Comparison of ENCODE assay signal across 39 cellular contexts in the genomic region with DNA sequence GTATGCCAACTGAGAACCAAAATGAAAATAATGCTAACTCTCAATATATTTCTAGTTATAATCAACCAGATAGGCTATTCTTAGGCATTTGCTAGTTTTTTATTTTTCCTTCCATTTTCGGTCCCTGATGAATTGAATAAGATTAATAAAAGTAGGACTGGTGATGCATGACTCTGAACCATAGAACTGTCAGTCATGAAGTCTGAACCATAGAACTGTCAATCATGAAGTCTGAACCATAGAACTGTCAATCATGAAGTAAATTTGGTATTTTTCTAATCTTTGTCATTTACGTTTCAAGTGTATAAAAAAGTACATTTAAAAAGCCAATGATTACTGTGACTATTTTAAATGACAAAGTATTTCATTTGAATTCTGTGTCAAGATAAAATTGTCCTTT.
"Had no signal": no experiment of that assay in that cellular context is flagged by ENCODE, and none has a peak within 500 bp of the region (broad histone marks: within the 10 kb centered on the region; RNA-seq: fewer than 3 reads in every experiment).

No MANE protein-coding gene starts in this region.

- DNase-seq: activated effector memory CD4-positive, alpha-beta T cell treated with anti-CD3 and anti-CD28 coated beads, Interleukin-2, amount 50 U/mL, for 16 hours; activated effector memory CD4-positive, alpha-beta T cell treated with Interleukin-2 at 50 U/mL for 16 hours; activated gamma-delta T cell; activated gamma-delta T cell treated with Interleukin-2 at 50 U/mL for 16 hours; activated naive CD4-positive, alpha-beta T cell; activated naive CD4-positive, alpha-beta T cell treated with anti-CD3 and anti-CD28 coated beads for 36 hours; activated naive CD4-positive, alpha-beta T cell treated with anti-CD3 and anti-CD28 coated beads, Interleukin-2, amount 10 ng/mL, durations not matched to agents 7 days and 5 days; activated naive CD4-positive, alpha-beta T cell treated with anti-CD3 and anti-CD28 coated beads, Interleukin-2, amount 50 U/mL, for 16 hours; activated naive CD4-positive, alpha-beta T cell treated with Interleukin-2 at 50 U/mL for 16 hours; activated naive CD8-positive, alpha-beta T cell treated with anti-CD3 and anti-CD28 coated beads for 36 hours; activated naive CD8-positive, alpha-beta T cell treated with anti-CD3 and anti-CD28 coated beads, Interleukin-2, amount 10 ng/mL, durations not matched to agents 7 days and 5 days; activated naive CD8-positive, alpha-beta T cell treated with anti-CD3 and anti-CD28 coated beads, Interleukin-2, amount 50 U/mL, for 24 hours; activated T-cell treated with anti-CD3 and anti-CD28 coated beads, Interleukin-2, amount 50 U/mL, for 1 hour; activated T-cell treated with anti-CD3 and anti-CD28 coated beads, Interleukin-2, amount 50 U/mL, for 4 hours; activated T-cell treated with anti-CD3 and anti-CD28 coated beads, Interleukin-2, amount 50 U/mL, for 48 hours; activated T-cell treated with anti-CD3 and anti-CD28 coated beads, Interleukin-2, amount 50 U/mL, for 72 hours; adrenal gland; amniotic stem cell; amygdala; anterior cingulate cortex; aorta; body of pancreas; brain microvascular endothelial cell; caudate nucleus; central memory CD4-positive, alpha-beta T cell; cerebellar nuclear complex had no signal

- H3K4me3 ChIP-seq: adrenal gland, ascending aorta, body of pancreas, breast epithelium, cardiac muscle cell had no signal

- FAIRE-seq: astrocyte, bronchial epithelial cell had no signal

- H3K36me3 ChIP-seq: adrenal gland, ascending aorta, brain microvascular endothelial cell, breast epithelium, cardiac muscle cell had no signal

- H3K9me3 ChIP-seq: adrenal gland, ascending aorta, body of pancreas, breast epithelium had no signal

- H3K27ac ChIP-seq: adrenal gland, ascending aorta, body of pancreas, brain microvascular endothelial cell, breast epithelium, cardiac muscle cell had no signal

- H3K9me3 Mint-ChIP-seq: activated naive CD4-positive, alpha-beta T cell treated with anti-CD3 and anti-CD28 coated beads, Interleukin-2, amount 10 ng/mL, durations not matched to agents 7 days and 5 days; activated naive CD8-positive, alpha-beta T cell treated with anti-CD3 and anti-CD28 coated beads for 36 hours; activated naive CD8-positive, alpha-beta T cell treated with anti-CD3 and anti-CD28 coated beads, Interleukin-2, amount 10 ng/mL, durations not matched to agents 7 days and 5 days; activated naive CD8-positive, alpha-beta T cell treated with anti-CD3 and anti-CD28 coated beads, Interleukin-2, amount 50 U/mL, for 24 hours; activated T-helper 1 cell treated with anti-CD3 and anti-CD28 coated beads, Interleukin-12 subunit alpha, Interleukin-12 subunit beta, Interleukin-2, Interleukin-4 antibody, amounts not matched to agents 30 ng/mL and 10 ng/mL and 1 ng/mL, durations not matched to agents 14 hours and 24 hours and 36 hours; activated T-helper 2 cell treated with anti-CD3 and anti-CD28 coated beads, Interferon-gamma antibody, Interleukin-2, Interleukin-4, amounts not matched to agents 10 μg/mL and 5 μg/mL and 100 μg/mL, durations not matched to agents 14 hours and 24 hours and 36 hours; brain had no signal

- H3K27ac Mint-ChIP-seq: activated naive CD4-positive, alpha-beta T cell treated with anti-CD3 and anti-CD28 coated beads for 36 hours; activated naive CD4-positive, alpha-beta T cell treated with anti-CD3 and anti-CD28 coated beads, Interleukin-2, amount 10 ng/mL, durations not matched to agents 7 days and 5 days; activated naive CD4-positive, alpha-beta T cell treated with anti-CD3 and anti-CD28 coated beads, Interleukin-2, amount 50 U/mL, for 24 hours; activated naive CD4-positive, alpha-beta T cell treated with anti-CD3 and anti-CD28 coated beads, Interleukin-2, amount 50 U/mL, for 72 hours; activated naive CD8-positive, alpha-beta T cell; activated naive CD8-positive, alpha-beta T cell treated with anti-CD3 and anti-CD28 coated beads for 36 hours; activated naive CD8-positive, alpha-beta T cell treated with anti-CD3 and anti-CD28 coated beads, Interleukin-2, amount 10 ng/mL, durations not matched to agents 7 days and 5 days; activated naive CD8-positive, alpha-beta T cell treated with anti-CD3 and anti-CD28 coated beads, Interleukin-2, amount 50 U/mL, for 24 hours; activated T-cell treated with anti-CD3 and anti-CD28 coated beads, Interleukin-2, amount 50 U/mL, for 72 hours; activated T-helper 1 cell treated with anti-CD3 and anti-CD28 coated beads, Interleukin-12 subunit alpha, Interleukin-12 subunit beta, Interleukin-2, Interleukin-4 antibody, amounts not matched to agents 30 ng/mL and 10 ng/mL and 1 ng/mL, durations not matched to agents 14 hours and 24 hours and 36 hours; activated T-helper 17 cell treated with anti-CD3 and anti-CD28 coated beads, Interleukin-2, amount 50 U/mL, for 72 hours; activated T-helper 2 cell treated with anti-CD3 and anti-CD28 coated beads, Interferon-gamma antibody, Interleukin-2, Interleukin-4, amounts not matched to agents 10 μg/mL and 5 μg/mL and 100 μg/mL, durations not matched to agents 14 hours and 24 hours and 36 hours; brain had no signal

- H3K4me1 Mint-ChIP-seq: activated naive CD4-positive, alpha-beta T cell treated with anti-CD3 and anti-CD28 coated beads, Interleukin-2, amount 10 ng/mL, durations not matched to agents 7 days and 5 days; activated naive CD4-positive, alpha-beta T cell treated with anti-CD3 and anti-CD28 coated beads, Interleukin-2, amount 50 U/mL, for 24 hours; activated naive CD8-positive, alpha-beta T cell treated with anti-CD3 and anti-CD28 coated beads for 36 hours; activated naive CD8-positive, alpha-beta T cell treated with anti-CD3 and anti-CD28 coated beads, Interleukin-2, amount 10 ng/mL, durations not matched to agents 7 days and 5 days; activated naive CD8-positive, alpha-beta T cell treated with anti-CD3 and anti-CD28 coated beads, Interleukin-2, amount 50 U/mL, for 24 hours; activated T-helper 17 cell treated with anti-CD3 and anti-CD28 coated beads, Interleukin-2, amount 50 U/mL, for 72 hours; brain; central memory CD8-positive, alpha-beta T cell had no signal

- H3K4me3 Mint-ChIP-seq: activated naive CD4-positive, alpha-beta T cell treated with anti-CD3 and anti-CD28 coated beads for 36 hours; activated naive CD4-positive, alpha-beta T cell treated with anti-CD3 and anti-CD28 coated beads, Interleukin-2, amount 10 ng/mL, durations not matched to agents 7 days and 5 days; activated naive CD4-positive, alpha-beta T cell treated with anti-CD3 and anti-CD28 coated beads, Interleukin-2, amount 50 U/mL, for 24 hours; activated naive CD8-positive, alpha-beta T cell; activated naive CD8-positive, alpha-beta T cell treated with anti-CD3 and anti-CD28 coated beads for 36 hours; activated naive CD8-positive, alpha-beta T cell treated with anti-CD3 and anti-CD28 coated beads, Interleukin-2, amount 10 ng/mL, durations not matched to agents 7 days and 5 days; activated naive CD8-positive, alpha-beta T cell treated with anti-CD3 and anti-CD28 coated beads, Interleukin-2, amount 50 U/mL, for 24 hours; activated T-cell treated with anti-CD3 and anti-CD28 coated beads, Interleukin-2, amount 50 U/mL, for 4 hours; activated T-cell treated with anti-CD3 and anti-CD28 coated beads, Interleukin-2, amount 50 U/mL, for 72 hours; activated T-helper 1 cell treated with anti-CD3 and anti-CD28 coated beads, Interleukin-12 subunit alpha, Interleukin-12 subunit beta, Interleukin-2, Interleukin-4 antibody, amounts not matched to agents 30 ng/mL and 10 ng/mL and 1 ng/mL, durations not matched to agents 14 hours and 24 hours and 36 hours; activated T-helper 17 cell treated with anti-CD3 and anti-CD28 coated beads, Interleukin-2, amount 50 U/mL, for 72 hours; brain; central memory CD8-positive, alpha-beta T cell had no signal

- ATAC-seq: activated naive CD4-positive, alpha-beta T cell treated with anti-CD3 and anti-CD28 coated beads, Interleukin-2, amount 50 U/mL, for 72 hours; activated naive CD8-positive, alpha-beta T cell treated with anti-CD3 and anti-CD28 coated beads, Interleukin-2, amount 50 U/mL, for 24 hours; activated T-cell treated with anti-CD3 and anti-CD28 coated beads, Interleukin-2, amount 50 U/mL, for 4 hours; activated T-cell treated with anti-CD3 and anti-CD28 coated beads, Interleukin-2, amount 50 U/mL, for 72 hours; activated T-helper 17 cell treated with anti-CD3 and anti-CD28 coated beads, Interleukin-2, amount 50 U/mL, for 72 hours; body of pancreas had no signal

- H3K27me3 ChIP-seq: adrenal gland, ascending aorta, body of pancreas, brain microvascular endothelial cell, breast epithelium, cardiac muscle cell had no signal

- H3K36me3 Mint-ChIP-seq: activated naive CD4-positive, alpha-beta T cell treated with anti-CD3 and anti-CD28 coated beads, Interleukin-2, amount 10 ng/mL, durations not matched to agents 7 days and 5 days; activated naive CD4-positive, alpha-beta T cell treated with anti-CD3 and anti-CD28 coated beads, Interleukin-2, amount 50 U/mL, for 24 hours; activated naive CD4-positive, alpha-beta T cell treated with anti-CD3 and anti-CD28 coated beads, Interleukin-2, amount 50 U/mL, for 72 hours; activated naive CD8-positive, alpha-beta T cell; activated naive CD8-positive, alpha-beta T cell treated with anti-CD3 and anti-CD28 coated beads for 36 hours; activated naive CD8-positive, alpha-beta T cell treated with anti-CD3 and anti-CD28 coated beads, Interleukin-2, amount 10 ng/mL, durations not matched to agents 7 days and 5 days; brain had no signal

- H3K4me1 ChIP-seq: adrenal gland, ascending aorta, body of pancreas, breast epithelium had no signal

- H3K27me3 Mint-ChIP-seq: activated naive CD4-positive, alpha-beta T cell treated with anti-CD3 and anti-CD28 coated beads, Interleukin-2, amount 10 ng/mL, durations not matched to agents 7 days and 5 days; activated naive CD4-positive, alpha-beta T cell treated with anti-CD3 and anti-CD28 coated beads, Interleukin-2, amount 50 U/mL, for 24 hours; activated naive CD8-positive, alpha-beta T cell; activated naive CD8-positive, alpha-beta T cell treated with anti-CD3 and anti-CD28 coated beads for 36 hours; activated naive CD8-positive, alpha-beta T cell treated with anti-CD3 and anti-CD28 coated beads, Interleukin-2, amount 10 ng/mL, durations not matched to agents 7 days and 5 days; activated naive CD8-positive, alpha-beta T cell treated with anti-CD3 and anti-CD28 coated beads, Interleukin-2, amount 50 U/mL, for 24 hours; activated T-helper 17 cell treated with anti-CD3 and anti-CD28 coated beads, Interleukin-2, amount 50 U/mL, for 72 hours; brain; central memory CD8-positive, alpha-beta T cell had no signal
